Comparison of ENCODE assay signal across 8 cellular contexts in genomic region chr3:170563712-170564423, GRCh38. TPM values are rescaled to one million over a fixed set of nuclear protein-coding genes. Genes with fewer than 3 reads are reported as not detected.
DNase-seq lines count a peak whose midpoint lies in the region; ATAC-seq and TF ChIP-seq lines count a peak whose summit lies in the region.

No MANE protein-coding gene starts in this region.

- peak overlapping the region; percentile 27 for H3K4me3 Mint-ChIP-seq in T-helper 2 cell treated with Interferon-gamma antibody and Interleukin-4, amounts not matched to agents 5 μg/mL and 100 μg/mL, for 36 hours
- H3K4me3 Mint-ChIP-seq in neural progenitor cell: no peak overlapping the region

- peaks cover 11% of the 10 kb centered on the region for H3K27me3 Mint-ChIP-seq in T-helper 2 cell treated with Interferon-gamma antibody and Interleukin-4, amounts not matched to agents 5 μg/mL and 100 μg/mL, for 36 hours (ENCODE audit: low read depth)
- H3K27me3 Mint-ChIP-seq in neural progenitor cell (ENCODE audit: insufficient read depth, low read depth): peaks cover 4% of the 10 kb centered on the region

- peak overlapping the region; percentile 88 for H2AFZ ChIP-seq in neural progenitor cell (replicated peaks)

- no peaks in the 10 kb centered on the region for H3F3A ChIP-seq in neural progenitor cell (ENCODE audit: low read depth)

- no peaks in the 10 kb centered on the region for H3K36me3 ChIP-seq in BLaER1
- no peaks in the 10 kb centered on the region for H3K36me3 ChIP-seq in neural progenitor cell

- H3K27ac ChIP-seq in BLaER1 (no peak overlapping the region), neural progenitor cell (no peak overlapping the region)

- H3K4me1 ChIP-seq in BLaER1 (peaks cover 10% of the 10 kb centered on the region; the same call in 1 of the 2 replicates), neural progenitor cell (no peaks in the 10 kb centered on the region)

- H3K27ac Mint-ChIP-seq in T-helper 2 cell treated with Interferon-gamma antibody and Interleukin-4, amounts not matched to agents 5 μg/mL and 100 μg/mL, for 36 hours: peak overlapping the region; percentile 37
- H3K27ac Mint-ChIP-seq in neural progenitor cell: no peak overlapping the region

- H3K9ac ChIP-seq in BLaER1 (no peak overlapping the region), neural progenitor cell (no peak overlapping the region)

- peaks cover 4% of the 10 kb centered on the region for H3K9me3 Mint-ChIP-seq in T-helper 2 cell treated with Interferon-gamma antibody and Interleukin-4, amounts not matched to agents 5 μg/mL and 100 μg/mL, for 36 hours
- H3K9me3 Mint-ChIP-seq in neural progenitor cell: no peaks in the 10 kb centered on the region

- peak; percentile 37 for DNase-seq in T-helper 2 cell treated with Interferon-gamma antibody and Interleukin-4, amounts not matched to agents 5 μg/mL and 100 μg/mL, for 36 hours (ENCODE audit: low spot score)
- DNase-seq in neural progenitor cell (ENCODE audit: low spot score) (no peak), amygdala (lab: John Stamatoyannopoulos, UW) (no peak), NCI-H1694 (lab: John Stamatoyannopoulos, UW) (no peak)
- DNase-seq in activated effector memory CD4-positive, alpha-beta T cell treated with Interleukin-2 at 50 U/mL for 16 hours: no peak

- ATAC-seq in GM19043 (IDR thresholded peaks at IDR 0.05; ENCODE audit: low read depth, unreplicated experiment) (peak; percentile 80), HG03097 (IDR thresholded peaks at IDR 0.05; ENCODE audit: low FRiP score, unreplicated experiment) (peak; percentile 73)

- H3K9me3 ChIP-seq in BLaER1 (no peaks in the 10 kb centered on the region), neural progenitor cell (ENCODE audit: low read depth) (no peaks in the 10 kb centered on the region)

- peaks cover 17% of the 10 kb centered on the region for H3K4me1 Mint-ChIP-seq in T-helper 2 cell treated with Interferon-gamma antibody and Interleukin-4, amounts not matched to agents 5 μg/mL and 100 μg/mL, for 36 hours (ENCODE audit: low read depth)
- peaks cover 3% of the 10 kb centered on the region for H3K4me1 Mint-ChIP-seq in neural progenitor cell

- H3K27me3 ChIP-seq in BLaER1: no peaks in the 10 kb centered on the region
- H3K27me3 ChIP-seq in neural progenitor cell: no peaks in the 10 kb centered on the region

- H3K36me3 Mint-ChIP-seq in T-helper 2 cell treated with Interferon-gamma antibody and Interleukin-4, amounts not matched to agents 5 μg/mL and 100 μg/mL, for 36 hours (ENCODE audit: low read depth): peaks cover 2% of the 10 kb centered on the region
- H3K36me3 Mint-ChIP-seq in neural progenitor cell: no peaks in the 10 kb centered on the region

- H3K79me2 ChIP-seq in neural progenitor cell (ENCODE audit: low read depth): no peaks in the 10 kb centered on the region

- H4K20me1 ChIP-seq in BLaER1: no peaks in the 10 kb centered on the region
- H4K20me1 ChIP-seq in neural progenitor cell (ENCODE audit: low read depth): no peaks in the 10 kb centered on the region

- H3K4me3 ChIP-seq in BLaER1 (no peak overlapping the region), neural progenitor cell (no peak overlapping the region)

- no peak for TF ChIP-seq CTCF in neural progenitor cell (IDR thresholded peaks at IDR 0.05)

- H3K4me2 ChIP-seq in BLaER1: 0 out of 2 replicates have a peak overlapping the region, but pooled peaks have one; percentile 2
- H3K4me2 ChIP-seq in neural progenitor cell: no peak overlapping the region

RNA-seq across cellular contexts. Expression of gene SLC7A14, which starts 22.0 kb away (rescaled TPM):
- total RNA-seq in neural progenitor cell (ENCODE audit: low replicate concordance): under 0.01 TPM in 1 of 2 replicates, not detected in the other
